In the genomic region with DNA sequence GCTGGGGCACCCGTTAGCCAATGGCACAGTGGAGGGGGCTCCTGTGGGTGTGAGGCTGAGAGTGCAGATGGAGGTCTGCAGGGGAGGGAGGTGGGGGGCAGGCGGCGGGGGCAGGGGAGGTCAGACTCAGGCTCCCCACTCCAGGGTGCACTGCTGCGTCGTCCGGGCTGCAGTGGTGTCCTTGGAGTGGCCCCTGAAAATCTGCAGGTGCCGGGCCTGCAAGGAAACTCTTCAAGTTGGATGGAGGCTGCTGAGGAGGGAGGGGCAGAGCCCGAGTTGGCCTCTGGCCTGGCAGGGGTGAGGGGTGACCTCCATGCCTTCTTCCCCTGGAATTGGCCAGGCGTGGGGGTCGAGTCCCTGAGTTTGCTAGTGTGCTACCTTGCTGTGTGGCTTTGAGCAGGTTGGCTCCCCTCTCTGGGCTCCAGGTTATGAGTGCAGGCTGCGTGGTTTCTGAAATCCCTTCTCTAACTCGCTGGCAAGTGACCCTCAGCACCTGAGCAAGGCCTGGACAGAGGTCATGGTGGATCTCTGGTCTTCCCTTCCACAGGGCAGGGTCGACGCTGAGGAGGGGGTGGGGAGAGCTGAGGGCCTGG, we compare ENCODE assay signal across 1 cellular context.
TF ChIP-seq lines count a peak whose summit lies in the region.

No MANE protein-coding gene starts in this region.

TF ChIP-seq in IMR-90, 13 proteins besides CTCF, POLR2A, EP300 and RAD21:
- no peak for TF ChIP-seq CEBPB (IDR thresholded peaks at IDR 0.05; ENCODE audit: low read depth, low read length)
